6 cellular contexts compared by ENCODE assay signal in the genomic region with DNA sequence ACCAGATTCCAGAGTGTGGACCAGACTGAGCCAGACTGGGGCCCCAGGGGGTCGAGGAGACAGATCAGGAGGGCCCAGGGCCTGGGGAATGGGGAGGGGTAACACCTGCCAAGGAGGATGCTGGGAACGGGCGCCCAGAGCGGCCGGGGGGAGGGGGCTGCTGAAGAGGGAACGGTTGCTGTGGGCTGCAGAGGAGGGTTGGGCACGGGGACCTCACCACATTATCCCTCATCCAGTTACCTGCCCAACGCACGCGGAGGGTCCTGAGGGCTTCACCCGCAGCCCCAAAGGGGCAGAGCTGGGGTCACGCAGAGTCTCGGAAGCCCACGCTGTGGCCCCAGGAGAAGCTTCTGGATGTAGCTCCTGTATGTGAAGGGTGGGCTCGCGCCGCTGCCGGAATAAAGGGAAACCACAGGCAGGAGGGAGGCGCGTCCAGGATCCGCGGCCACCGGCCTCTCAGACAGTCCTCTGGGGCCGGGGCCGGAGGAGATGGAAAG.
DNase-seq lines count a peak whose midpoint lies in the region; ATAC-seq lines count a peak whose summit lies in the region.

No MANE protein-coding gene starts in this region.

- H3K27ac ChIP-seq in mucosa of rectum (ENCODE audit: low read depth in 2 of 2, low read length in 2 of 2), result no peak overlapping the region

- peaks cover 7 to 12% of the 10 kb centered on the region in 2 donors for H3K4me1 ChIP-seq in mucosa of rectum (ENCODE audit: control insufficient read depth in 2 of 2, insufficient read depth in 2 of 2, low read length in 2 of 2)

- no peaks in the 10 kb centered on the region for H3K27me3 Mint-ChIP-seq in activated naive CD8-positive, alpha-beta T cell treated with anti-CD3 and anti-CD28 coated beads, Interleukin-2, amount 50 U/mL, for 24 hours

- H3K9me3 Mint-ChIP-seq in activated naive CD8-positive, alpha-beta T cell treated with anti-CD3 and anti-CD28 coated beads, Interleukin-2, amount 50 U/mL, for 24 hours, result no peaks in the 10 kb centered on the region

- H3K9me3 ChIP-seq in mucosa of rectum (ENCODE audit: control insufficient read depth in 2 of 2, low read length in 2 of 2), result no peaks in the 10 kb centered on the region

- H3K9ac ChIP-seq in mucosa of rectum (ENCODE audit: low read depth in 1 of 2, low read length in 2 of 2), result peak overlapping the region; percentile 75 to 76

- H3K4me3 Mint-ChIP-seq in activated naive CD8-positive, alpha-beta T cell treated with anti-CD3 and anti-CD28 coated beads, Interleukin-2, amount 50 U/mL, for 24 hours, result peak overlapping the region; percentile 66

- peak overlapping the region; percentile 22 for H3K27ac Mint-ChIP-seq in activated naive CD8-positive, alpha-beta T cell treated with anti-CD3 and anti-CD28 coated beads, Interleukin-2, amount 50 U/mL, for 24 hours

- ATAC-seq in HG02642 (IDR thresholded peaks at IDR 0.05; ENCODE audit: poor library complexity, unreplicated experiment) (peak; percentile 2), HG03039 (IDR thresholded peaks at IDR 0.05; ENCODE audit: unreplicated experiment) (no peak), GM21515 (IDR thresholded peaks at IDR 0.05; ENCODE audit: unreplicated experiment) (no peak)
- no peak for ATAC-seq in activated naive CD8-positive, alpha-beta T cell treated with anti-CD3 and anti-CD28 coated beads, Interleukin-2, amount 50 U/mL, for 24 hours

- H3K4me3 ChIP-seq in mucosa of rectum (ENCODE audit: low read length in 2 of 2), result peak overlapping the region; percentile 63 to 73

- H3K27me3 ChIP-seq in mucosa of rectum (ENCODE audit: control insufficient read depth in 2 of 2, insufficient read depth in 2 of 2, low read length in 2 of 2), result no peaks in the 10 kb centered on the region

- peaks cover 21% of the 10 kb centered on the region for H3K4me1 Mint-ChIP-seq in activated naive CD8-positive, alpha-beta T cell treated with anti-CD3 and anti-CD28 coated beads, Interleukin-2, amount 50 U/mL, for 24 hours

- peaks cover 11 to 12% of the 10 kb centered on the region in 2 donors for H3K36me3 ChIP-seq in mucosa of rectum (ENCODE audit: control insufficient read depth in 2 of 2, insufficient read depth in 2 of 2, low read length in 2 of 2)

- peaks cover 7% of the 10 kb centered on the region for H3K36me3 Mint-ChIP-seq in activated naive CD8-positive, alpha-beta T cell treated with anti-CD3 and anti-CD28 coated beads, Interleukin-2, amount 50 U/mL, for 24 hours (ENCODE audit: low read depth)

- peak; percentile 20 for DNase-seq in activated naive CD8-positive, alpha-beta T cell treated with anti-CD3 and anti-CD28 coated beads, Interleukin-2, amount 50 U/mL, for 24 hours
- DNase-seq in NCI-H1694 treated with DMSO at 0.1 percent for 48 hours (lab: John Stamatoyannopoulos, UW), result no peak
